ENCODE assay signal across 28 cellular contexts in the genomic region with DNA sequence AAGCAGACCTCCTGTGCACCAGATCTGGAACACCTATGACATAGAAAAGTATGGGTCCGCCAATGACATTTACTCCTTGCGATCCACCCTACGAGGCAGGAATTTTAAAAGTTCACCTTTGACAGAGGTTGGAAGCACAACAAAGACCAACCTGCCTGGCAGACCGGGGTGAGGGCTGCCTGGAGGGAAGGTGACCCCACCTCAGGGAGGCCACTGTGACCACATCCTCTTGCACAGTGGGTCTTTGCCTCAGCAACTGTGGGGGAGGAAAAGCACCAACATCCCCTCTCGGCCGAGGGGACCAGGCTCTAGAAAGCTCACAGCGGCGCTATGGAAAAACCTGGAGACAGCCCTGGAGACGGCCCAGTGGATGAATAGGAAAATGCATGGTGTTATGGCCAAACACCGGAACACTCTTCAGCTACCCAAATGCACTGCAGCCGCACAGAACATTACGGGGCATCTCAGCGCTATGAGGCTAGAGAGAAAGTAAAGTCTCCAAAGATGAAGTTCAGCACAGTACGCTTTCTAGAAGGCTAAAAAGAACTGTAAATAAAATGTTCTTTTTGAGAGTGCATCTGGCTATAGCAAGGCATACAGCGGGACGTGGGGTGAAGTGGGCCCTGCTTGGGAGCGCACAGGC. TPM values are rescaled to one million over a fixed set of nuclear protein-coding genes. Genes with fewer than 3 reads are reported as not detected.
A peak's percentile ranks its signal among the peaks of the same experiment; 100 is the strongest.
DNase-seq lines count a peak whose midpoint lies in the region; ATAC-seq and TF ChIP-seq lines count a peak whose summit lies in the region.
"Had no signal": no experiment of that assay in that cellular context is flagged by ENCODE, and none has a peak within 500 bp of the region (broad histone marks: within the 10 kb centered on the region; RNA-seq: fewer than 3 reads in every experiment).

No MANE protein-coding gene starts in this region.

- peaks cover 6% of the 10 kb centered on the region; the same call in 1 of the 2 replicates for H3F3A ChIP-seq in PC-9 (ENCODE audit: insufficient read depth, low read depth)

- H2AFZ ChIP-seq in PC-9 = no peak overlapping the region
- H2AFZ ChIP-seq: parathyroid adenoma had no signal

- peak overlapping the region; percentile 38 for H3K4me3 Mint-ChIP-seq in central memory CD8-positive, alpha-beta T cell
- H3K4me3 Mint-ChIP-seq: CD4-positive, CD25-positive, alpha-beta regulatory T cell; dendritic cell treated with granulocyte-macrophage colony-stimulating factor and Interleukin-4, amounts not matched to agents 40 ng/mL and 50 ng/mL, for 4 days; naive thymus-derived CD4-positive, alpha-beta T cell had no signal

- WGBS in sigmoid colon, 2 donors = 64 to 68% methylated on average over 17 of the region's 17 CpGs

- H3K36me3 ChIP-seq in sigmoid colon = no peaks in the 10 kb centered on the region
- H3K36me3 ChIP-seq in PC-9 (ENCODE audit: low read depth) = no peaks in the 10 kb centered on the region
- H3K36me3 ChIP-seq: SJCRH30 had no signal

- H3K27me3 ChIP-seq in sigmoid colon (no peaks in the 10 kb centered on the region), PC-9 (ENCODE audit: insufficient read depth, low read depth) (no peaks in the 10 kb centered on the region)

- H3K4me1 ChIP-seq in sigmoid colon = peaks cover 0 to 65% (median 59%) of the 10 kb centered on the region in 4 donors
- peaks cover 17% of the 10 kb centered on the region for H3K4me1 ChIP-seq in PC-9 (replicated peaks; ENCODE audit: insufficient read depth)
- H3K4me1 ChIP-seq: parathyroid adenoma had no signal

- no peak for TF ChIP-seq EP300 in sigmoid colon (IDR thresholded peaks at IDR 0.05)

- no peaks in the 10 kb centered on the region for H3K4me1 Mint-ChIP-seq in central memory CD8-positive, alpha-beta T cell

- CTCF ChIA-PET in RWPE1 (lab: Yijun Ruan, JAX) = interaction anchor here (0.6 kb wide), 1 partner anchor 9 kb away, joined by 3 read pairs; no protein-coding TSS in a partner anchor
- CTCF ChIA-PET in PC-9 (lab: Charles Lee) = no interaction called here

- BruUV-seq in PC-9 (replicated peaks; lab: Mats Ljungman, UMichigan) = no TSS peak

- no peaks in the 10 kb centered on the region for H3K79me2 ChIP-seq in PC-9 (ENCODE audit: low read depth)
- H3K79me2 ChIP-seq: parathyroid adenoma had no signal

- H3K4me2 ChIP-seq in PC-9 = no peak overlapping the region
- H3K4me2 ChIP-seq: KMS-11 had no signal

- POLR2A ChIA-PET in RWPE1 (lab: Yijun Ruan, JAX; ENCODE audit: low non-redundant PET) (no interaction called here), PC-9 (lab: Charles Lee; ENCODE audit: unreplicated experiment) (no interaction called here)

- no peaks in the 10 kb centered on the region for H4K20me1 ChIP-seq in PC-9 (ENCODE audit: insufficient read depth)

- no peaks in the 10 kb centered on the region for H3K9me3 Mint-ChIP-seq in central memory CD8-positive, alpha-beta T cell
- H3K9me3 Mint-ChIP-seq: dendritic cell treated with granulocyte-macrophage colony-stimulating factor and Interleukin-4, amounts not matched to agents 40 ng/mL and 50 ng/mL, for 4 days; naive thymus-derived CD4-positive, alpha-beta T cell had no signal

- no peak for TF ChIP-seq POLR2A in sigmoid colon (IDR thresholded peaks at IDR 0.05)

- no peak for ATAC-seq in central memory CD8-positive, alpha-beta T cell (replicated peaks; ENCODE audit: extremely low read depth, poor library complexity, severe bottlenecking)
- ATAC-seq: left lobe of liver; naive thymus-derived CD4-positive, alpha-beta T cell; sciatic nerve had no signal

- H3K27ac ChIP-seq in RWPE1 (peak overlapping the region; percentile 90), sigmoid colon (peak overlapping the region; percentile 79 to 98 (median 92)), PC-9 (no peak overlapping the region)
- H3K27ac ChIP-seq: KMS-11, parathyroid adenoma, SJCRH30 had no signal

- H3K36me3 Mint-ChIP-seq in central memory CD8-positive, alpha-beta T cell (ENCODE audit: insufficient read depth) = no peaks in the 10 kb centered on the region
- H3K36me3 Mint-ChIP-seq: CD4-positive, CD25-positive, alpha-beta regulatory T cell; naive thymus-derived CD4-positive, alpha-beta T cell had no signal

- peaks cover 6% of the 10 kb centered on the region for H3K27me3 Mint-ChIP-seq in central memory CD8-positive, alpha-beta T cell
- H3K27me3 Mint-ChIP-seq: dendritic cell treated with granulocyte-macrophage colony-stimulating factor and Interleukin-4, amounts not matched to agents 40 ng/mL and 50 ng/mL, for 4 days; naive thymus-derived CD4-positive, alpha-beta T cell had no signal

- H3K9me2 ChIP-seq in PC-9 (ENCODE audit: insufficient read depth) = no peaks in the 10 kb centered on the region

- intact Hi-C loops in sigmoid colon (cut with DNase I) = no loop called here
- intact Hi-C loops in PC-9 (cut with micrococcal nuclease; ENCODE audit: unreplicated experiment) = no loop called here

- H3K9me3 ChIP-seq in sigmoid colon = no peaks in the 10 kb centered on the region
- no peaks in the 10 kb centered on the region for H3K9me3 ChIP-seq in PC-9 (ENCODE audit: insufficient read depth, low read depth)
- H3K9me3 ChIP-seq: SJCRH30 had no signal

- no peak for TF ChIP-seq CTCF in RWPE1 (conservative IDR thresholded peaks at IDR 0.05; ENCODE audit: low read depth)
- no peak for TF ChIP-seq CTCF in sigmoid colon (IDR thresholded peaks at IDR 0.05)
- TF ChIP-seq CTCF in PC-9 (conservative IDR thresholded peaks at IDR 0.05) = no peak

- peak overlapping the region in 1 of 4 donors; percentile 49 for H3K4me3 ChIP-seq in sigmoid colon
- no peak overlapping the region for H3K4me3 ChIP-seq in PC-9
- H3K4me3 ChIP-seq: SJCRH30 had no signal

- H3K27ac Mint-ChIP-seq in central memory CD8-positive, alpha-beta T cell (ENCODE audit: low read depth) = no peak overlapping the region
- H3K27ac Mint-ChIP-seq: dendritic cell treated with granulocyte-macrophage colony-stimulating factor and Interleukin-4, amounts not matched to agents 40 ng/mL and 50 ng/mL, for 4 days; naive thymus-derived CD4-positive, alpha-beta T cell had no signal

- DNase-seq in CMK (ENCODE audit: low read depth) = peak; percentile 22
- DNase-seq in RWPE1 (ENCODE audit: low spot score) = no peak
- no peak for DNase-seq in central memory CD8-positive, alpha-beta T cell (ENCODE audit: low spot score in 2 of 2)
- no peak for DNase-seq in sigmoid colon
- no peak for DNase-seq in HUDEP-2 (lab: John Stamatoyannopoulos, UW; ENCODE audit: unreplicated experiment in 76 of 76)
- no peak for DNase-seq in NCI-H1105 treated with DMSO at 0.1 percent for 48 hours (lab: John Stamatoyannopoulos, UW)
- DNase-seq in NCI-H446 (lab: John Stamatoyannopoulos, UW) = no peak
- no peak for DNase-seq in PC-9
- DNase-seq: activated CD4-positive, alpha-beta T cell treated with anti-CD3 and anti-CD28 coated beads for 48 hours; DMS53; GDM1; HCEC 1CT; head of caudate nucleus; naive thymus-derived CD4-positive, alpha-beta T cell; NCI-H1048; NCI-H2029; NCI-H2227 treated with DMSO at 0.1 percent for 48 hours; NCI-H82; SJCRH30; stimulated activated CD8-positive, alpha-beta memory T cell treated with anti-CD3 and anti-CD28 coated beads, Interleukin-4, amount 100 ng/mL, for 48 hours; T-helper 1 cell had no signal

RNA-seq across cellular contexts. Expression of a gene that starts 1.8 kb away (rescaled TPM):
- total RNA-seq in sigmoid colon (10 to 100 TPM; 20.7 to 32.4 (median 24.1) TPM), PC-9 (2021) (0.94 and 1.2 TPM in 2 replicates)
- polyA plus RNA-seq in sigmoid colon = 1 to 10 TPM in 1 of 3 donors, under 1 TPM in 2; 0.23 to 1.3 (median 0.60) TPM
- total RNA-seq: CD4-positive, CD25-positive, alpha-beta regulatory T cell; HT-29; naive thymus-derived CD4-positive, alpha-beta T cell; SJCRH30 had no signal
- polyA plus RNA-seq: CD4-positive, CD25-positive, alpha-beta regulatory T cell; naive thymus-derived CD4-positive, alpha-beta T cell had no signal
